1 cellular context compared by ENCODE assay signal in genomic region chr6:10719386-10720228, GRCh38.
TF ChIP-seq lines count a peak whose summit lies in the region.

No MANE protein-coding gene starts in this region.

TF ChIP-seq in SK-N-SH treated with all-trans-retinoic acid at 6 μM for 48 hours, 23 proteins besides CTCF, POLR2A, EP300 and RAD21 (continued from another document):
- TF ChIP-seq OSR1 (CRISPR knock-in tag; IDR thresholded peaks at IDR 0.05) = no peak
- TF ChIP-seq ZNF565 (CRISPR knock-in tag; conservative IDR thresholded peaks at IDR 0.05; ENCODE audit: low read depth) = no peak
- TF ChIP-seq ARNTL (CRISPR knock-in tag; IDR thresholded peaks at IDR 0.05; ENCODE audit: borderline replicate concordance, low read depth) = no peak
- TF ChIP-seq ESRRG (CRISPR knock-in tag; IDR thresholded peaks at IDR 0.05) = no peak
- no peak for TF ChIP-seq ISL1 (CRISPR knock-in tag; IDR thresholded peaks at IDR 0.05)
- no peak for TF ChIP-seq TSHZ2 (CRISPR knock-in tag; IDR thresholded peaks at IDR 0.05)
